In the genomic region with DNA sequence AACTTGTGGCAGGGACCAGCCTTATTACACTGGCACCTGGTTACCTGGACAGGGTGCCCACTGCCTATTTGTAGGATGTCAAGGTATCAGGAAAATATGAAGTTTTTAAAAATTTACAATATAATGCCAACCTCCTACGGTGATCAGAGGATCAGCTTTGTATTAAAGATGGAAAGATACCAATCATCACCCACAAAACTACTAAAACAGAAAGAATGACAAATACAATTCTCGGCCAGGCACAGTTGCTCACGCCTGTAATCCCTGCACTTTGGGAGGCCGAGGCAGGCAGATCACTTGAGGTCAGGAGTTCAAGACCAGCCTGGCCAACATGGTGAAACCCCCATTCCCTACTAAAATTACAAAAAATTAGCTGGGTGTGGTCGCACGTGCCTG, we compare ENCODE assay signal across 1 cellular context.
TF ChIP-seq lines count a peak whose summit lies in the region.

No MANE protein-coding gene starts in this region.

TF ChIP-seq in endothelial cell of umbilical vein, 7 proteins besides CTCF, POLR2A, EP300 and RAD21:
- TF ChIP-seq EZH2 (IDR thresholded peaks at IDR 0.05; ENCODE audit: borderline replicate concordance, low read depth, low read length, severe bottlenecking) (no peak), POLR2AphosphoS5 (IDR thresholded peaks at IDR 0.05; ENCODE audit: insufficient read depth, low read depth, low read length) (no peak), MYC (IDR thresholded peaks at IDR 0.05; ENCODE audit: low read depth, low read length) (no peak), GATA2 (IDR thresholded peaks at IDR 0.05; ENCODE audit: insufficient read depth, insufficient read length, low read depth, low read length) (no peak), FOS (IDR thresholded peaks at IDR 0.05; ENCODE audit: borderline replicate concordance, insufficient read depth, low read length) (no peak), JUN (IDR thresholded peaks at IDR 0.05; ENCODE audit: borderline replicate concordance, insufficient read depth, insufficient read length, low read depth) (no peak)
- TF ChIP-seq, protein P1, sequence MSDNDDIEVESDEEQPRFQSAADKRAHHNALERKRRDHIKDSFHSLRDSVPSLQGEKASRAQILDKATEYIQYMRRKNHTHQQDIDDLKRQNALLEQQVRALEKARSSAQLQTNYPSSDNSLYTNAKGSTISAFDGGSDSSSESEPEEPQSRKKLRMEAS (IDR thresholded peaks at IDR 0.05; ENCODE audit: insufficient read depth, insufficient read length): no peak
